Comparison of ENCODE assay signal across 8 cellular contexts in genomic region chr22:40533712-40534378, GRCh38.
A peak's percentile ranks its signal among the peaks of the same experiment; 100 is the strongest.
DNase-seq lines count a peak whose midpoint lies in the region; ATAC-seq and TF ChIP-seq lines count a peak whose summit lies in the region.

No MANE protein-coding gene starts in this region.

- peaks cover 6% of the 10 kb centered on the region in 2 donors for H3K4me1 ChIP-seq in breast epithelium

- no peaks in the 10 kb centered on the region for H3K27me3 Mint-ChIP-seq in T-cell

- peak overlapping the region; percentile 26 to 46 for H3K27ac ChIP-seq in breast epithelium

- POLR2A ChIA-PET in T-cell (lab: Charles Lee) = interaction anchor here in 1 of 2 donors (0.6 to 0.7 kb wide), 2 partner anchors 103 to 279 kb away, joined by 3 to 4 read pairs; partner anchors contain the start of gene MRTFA

- peak overlapping the region; percentile 91 to 96 for H3K27ac Mint-ChIP-seq in T-cell
- peak overlapping the region; percentile 81 for H3K27ac Mint-ChIP-seq in stimulated activated effector memory CD8-positive, alpha-beta T cell treated with anti-CD3 and anti-CD28 coated beads, Interleukin-12 subunit alpha, Interleukin-12 subunit beta, amount 100 ng/mL, for 72 hours

- peak overlapping the region in 2 of 3 donors; percentile 20 to 21 for H3K4me3 ChIP-seq in breast epithelium

- peaks cover 58 to 66% (median 64%) of the 10 kb centered on the region in 3 donors for H3K4me1 Mint-ChIP-seq in T-cell
- H3K4me1 Mint-ChIP-seq in stimulated activated effector memory CD8-positive, alpha-beta T cell treated with anti-CD3 and anti-CD28 coated beads, Interleukin-12 subunit alpha, Interleukin-12 subunit beta, amount 100 ng/mL, for 72 hours = peaks cover 58% of the 10 kb centered on the region

- H3K27me3 ChIP-seq in breast epithelium = no peaks in the 10 kb centered on the region

- no peaks in the 10 kb centered on the region for H3K9me3 ChIP-seq in breast epithelium

- CTCF ChIA-PET in T-cell (lab: Charles Lee) = interaction anchor here (0.5 to 1.9 kb wide), 13 partner anchors 9 to 1116 kb away, joined by 3 to 12 read pairs (median 5); partner anchors contain the start of gene MRTFA (in 1 of the 2)

- peaks cover 2% of the 10 kb centered on the region for H3K36me3 Mint-ChIP-seq in T-cell
- H3K36me3 Mint-ChIP-seq in stimulated activated effector memory CD8-positive, alpha-beta T cell treated with anti-CD3 and anti-CD28 coated beads, Interleukin-12 subunit alpha, Interleukin-12 subunit beta, amount 100 ng/mL, for 72 hours = no peaks in the 10 kb centered on the region

- TF ChIP-seq CTCF in breast epithelium (IDR thresholded peaks at IDR 0.05) = no peak

- intact Hi-C loops in breast epithelium (cut with DNase I; ENCODE audit: low total_unique reads) = no loop called here

- DNase-seq in NCI-H1417 (lab: John Stamatoyannopoulos, UW) (peak in 2 of 3 experiments; percentile 28 to 45), NCI-H1417 treated with DMSO at 0.1 percent for 48 hours (lab: John Stamatoyannopoulos, UW) (no peak), T-cell (peak; percentile 9 to 72 (median 52)), breast epithelium (ENCODE audit: low spot score in 2 of 2) (no peak), left lobe of liver (ENCODE audit: low spot score) (no peak)
- peak; percentile 17 to 63 for DNase-seq in stimulated activated effector memory CD8-positive, alpha-beta T cell treated with anti-CD3 and anti-CD28 coated beads, Interleukin-12 subunit alpha, Interleukin-12 subunit beta, amount 100 ng/mL, for 72 hours (ENCODE audit: low spot score in 2 of 2)

- no peaks in the 10 kb centered on the region for H3K36me3 ChIP-seq in breast epithelium

- H3K9me3 Mint-ChIP-seq in T-cell = no peaks in the 10 kb centered on the region
- H3K9me3 Mint-ChIP-seq in stimulated activated effector memory CD8-positive, alpha-beta T cell treated with anti-CD3 and anti-CD28 coated beads, Interleukin-12 subunit alpha, Interleukin-12 subunit beta, amount 100 ng/mL, for 72 hours = no peaks in the 10 kb centered on the region

- no peak for TF ChIP-seq POLR2A in breast epithelium (IDR thresholded peaks at IDR 0.05)

- peak; percentile 57 for ATAC-seq in HG03159 (IDR thresholded peaks at IDR 0.05; ENCODE audit: unreplicated experiment)
- ATAC-seq in T-cell (replicated peaks in 1 of 4) = peak; percentile 97 to 99 (median 98)
- peak; percentile 49 for ATAC-seq in left lobe of liver
- ATAC-seq in stimulated activated effector memory CD8-positive, alpha-beta T cell treated with anti-CD3 and anti-CD28 coated beads, Interleukin-12 subunit alpha, Interleukin-12 subunit beta, amount 100 ng/mL, for 72 hours = peak; percentile 91
- ATAC-seq in GM18520 (IDR thresholded peaks at IDR 0.05; ENCODE audit: unreplicated experiment) = no peak

- H3K4me3 Mint-ChIP-seq in T-cell = peak overlapping the region; percentile 85 to 87 (median 86)
- peak overlapping the region; percentile 69 for H3K4me3 Mint-ChIP-seq in stimulated activated effector memory CD8-positive, alpha-beta T cell treated with anti-CD3 and anti-CD28 coated beads, Interleukin-12 subunit alpha, Interleukin-12 subunit beta, amount 100 ng/mL, for 72 hours

Comparison
In these comparisons a context has a peak if more than half of its experiments do, and no peak if none do; other contexts are left out.
1. DNase-seq: peak in NCI-H1417 (2 of 3), T-cell (34 of 34) and stimulated activated effector memory CD8-positive, alpha-beta T cell treated with anti-CD3 and anti-CD28 coated beads, Interleukin-12 subunit alpha, Interleukin-12 subunit beta, amount 100 ng/mL, for 72 hours (2 of 2); none in NCI-H1417 treated with DMSO at 0.1 percent for 48 hours (single experiment), breast epithelium (0 of 2) and left lobe of liver (single experiment).